In genomic region chr11:113161671-113162589, GRCh38 we compare ENCODE assay signal across 14 cellular contexts.
A peak's percentile ranks its signal among the peaks of the same experiment; 100 is the strongest.
DNase-seq lines count a peak whose midpoint lies in the region; ATAC-seq and TF ChIP-seq lines count a peak whose summit lies in the region.
"Had no signal": no experiment of that assay in that cellular context is flagged by ENCODE, and none has a peak within 500 bp of the region (broad histone marks: within the 10 kb centered on the region; RNA-seq: fewer than 3 reads in every experiment).

No MANE protein-coding gene starts in this region.

- TF ChIP-seq CTCF in brain (conservative IDR thresholded peaks at IDR 0.05) (no peak), nephron (IDR thresholded peaks at IDR 0.05; ENCODE audit: unreplicated experiment in 3 of 3) (no peak), left lung (IDR thresholded peaks at IDR 0.05) (no peak)

- no peaks in the 10 kb centered on the region for H3K36me3 ChIP-seq in left lung
- H3K36me3 ChIP-seq: lower lobe of right lung, transverse colon had no signal

- H3K27ac ChIP-seq in left lung: no peak overlapping the region
- H3K27ac ChIP-seq: lower lobe of right lung had no signal

- peaks cover 25% of the 10 kb centered on the region for H3K36me3 Mint-ChIP-seq in brain
- H3K36me3 Mint-ChIP-seq in nephron (ENCODE audit: low read depth): peaks cover 12% of the 10 kb centered on the region
- H3K36me3 Mint-ChIP-seq: activated CD4-positive, alpha-beta memory T cell treated with anti-CD3 and anti-CD28 coated beads for 36 hours had no signal

- ATAC-seq in left lung: no peak
- no peak for ATAC-seq in stimulated activated naive CD8-positive, alpha-beta T cell treated with anti-CD3 and anti-CD28 coated beads, Interleukin-15, Interleukin-2, amounts not matched to agents 100 U/mL and 50 U/mL, for 24 hours
- ATAC-seq in GM21723 (IDR thresholded peaks at IDR 0.05; ENCODE audit: unreplicated experiment): no peak

- H3K27me3 Mint-ChIP-seq in brain (no peaks in the 10 kb centered on the region), nephron (ENCODE audit: low read depth) (no peaks in the 10 kb centered on the region)

- H3K4me1 ChIP-seq in left lung: no peaks in the 10 kb centered on the region

- no peaks in the 10 kb centered on the region for H3K9me3 ChIP-seq in left lung
- H3K9me3 ChIP-seq: lower lobe of right lung, transverse colon had no signal

- peak overlapping the region; percentile 64 to 94 (median 89) for H3K27ac Mint-ChIP-seq in brain
- peak overlapping the region; percentile 88 to 92 (median 92) for H3K27ac Mint-ChIP-seq in nephron
- H3K27ac Mint-ChIP-seq: activated CD4-positive, alpha-beta memory T cell treated with anti-CD3 and anti-CD28 coated beads for 36 hours; activated naive CD4-positive, alpha-beta T cell treated with anti-CD3 and anti-CD28 coated beads for 36 hours; dendritic cell treated with granulocyte-macrophage colony-stimulating factor and Interleukin-4, amounts not matched to agents 40 ng/mL and 50 ng/mL, for 4 days; T-helper 1 cell treated with Interleukin-12 subunit alpha and Interleukin-12 subunit beta and Interleukin-4 antibody, amounts not matched to agents 30 μg/mL and 1 μg/mL, for 36 hours had no signal

- H3K9me3 Mint-ChIP-seq in brain (peaks cover 0 to 2% (median 0%) of the 10 kb centered on the region in 5 experiments), nephron (no peaks in the 10 kb centered on the region)
- H3K9me3 Mint-ChIP-seq: activated CD4-positive, alpha-beta memory T cell treated with anti-CD3 and anti-CD28 coated beads for 36 hours; activated naive CD4-positive, alpha-beta T cell treated with anti-CD3 and anti-CD28 coated beads for 36 hours; dendritic cell treated with granulocyte-macrophage colony-stimulating factor and Interleukin-4, amounts not matched to agents 40 ng/mL and 50 ng/mL, for 4 days; T-helper 1 cell treated with Interleukin-12 subunit alpha and Interleukin-12 subunit beta and Interleukin-4 antibody, amounts not matched to agents 30 μg/mL and 1 μg/mL, for 36 hours had no signal

- intact Hi-C loops in left lung (cut with DNase I): no loop called here

- DNase-seq in DMS153 (lab: John Stamatoyannopoulos, UW) (peak; percentile 61), NCI-H2029 treated with DMSO at 0.1 percent for 48 hours (lab: John Stamatoyannopoulos, UW) (peak; percentile 95), left lung (no peak)
- no peak for DNase-seq in stimulated activated CD4-positive, alpha-beta T cell treated with anti-CD3 and anti-CD28 coated beads, Interleukin-4, amount 100 ng/mL, for 4 hours
- no peak for DNase-seq in stimulated activated naive CD8-positive, alpha-beta T cell treated with anti-CD3 and anti-CD28 coated beads, Interleukin-15, Interleukin-2, amounts not matched to agents 100 U/mL and 50 U/mL, for 24 hours
- DNase-seq: activated CD4-positive, alpha-beta memory T cell treated with anti-CD3 and anti-CD28 coated beads for 36 hours; activated naive CD4-positive, alpha-beta T cell treated with anti-CD3 and anti-CD28 coated beads for 36 hours; lower lobe of right lung; transverse colon had no signal

- no peak overlapping the region for H3K4me3 ChIP-seq in left lung
- H3K4me3 ChIP-seq: lower lobe of right lung, transverse colon had no signal

- H3K4me1 Mint-ChIP-seq in brain (peaks cover 71% of the 10 kb centered on the region), nephron (peaks cover 56% of the 10 kb centered on the region)

- H3K4me3 Mint-ChIP-seq in brain (peak overlapping the region; percentile 6 to 49 (median 42)), nephron (peak overlapping the region in 2 of 3 experiments; percentile 28 to 46)
- H3K4me3 Mint-ChIP-seq: activated CD4-positive, alpha-beta memory T cell treated with anti-CD3 and anti-CD28 coated beads for 36 hours; activated naive CD4-positive, alpha-beta T cell treated with anti-CD3 and anti-CD28 coated beads for 36 hours; dendritic cell treated with granulocyte-macrophage colony-stimulating factor and Interleukin-4, amounts not matched to agents 40 ng/mL and 50 ng/mL, for 4 days; T-helper 1 cell treated with Interleukin-12 subunit alpha and Interleukin-12 subunit beta and Interleukin-4 antibody, amounts not matched to agents 30 μg/mL and 1 μg/mL, for 36 hours had no signal

- no peaks in the 10 kb centered on the region for H3K27me3 ChIP-seq in left lung
- H3K27me3 ChIP-seq: transverse colon had no signal

Comparison
In these comparisons a context has a peak if more than half of its experiments do, and no peak if none do; other contexts are left out.
1. DNase-seq: peak in DMS153 (single experiment) and NCI-H2029 treated with DMSO at 0.1 percent for 48 hours (single experiment); none in left lung (0 of 2), stimulated activated CD4-positive, alpha-beta T cell treated with anti-CD3 and anti-CD28 coated beads, Interleukin-4, amount 100 ng/mL, for 4 hours (0 of 2) and stimulated activated naive CD8-positive, alpha-beta T cell treated with anti-CD3 and anti-CD28 coated beads, Interleukin-15, Interleukin-2, amounts not matched to agents 100 U/mL and 50 U/mL, for 24 hours (single experiment).